ENCODE assay signal across 24 cellular contexts in the genomic region with DNA sequence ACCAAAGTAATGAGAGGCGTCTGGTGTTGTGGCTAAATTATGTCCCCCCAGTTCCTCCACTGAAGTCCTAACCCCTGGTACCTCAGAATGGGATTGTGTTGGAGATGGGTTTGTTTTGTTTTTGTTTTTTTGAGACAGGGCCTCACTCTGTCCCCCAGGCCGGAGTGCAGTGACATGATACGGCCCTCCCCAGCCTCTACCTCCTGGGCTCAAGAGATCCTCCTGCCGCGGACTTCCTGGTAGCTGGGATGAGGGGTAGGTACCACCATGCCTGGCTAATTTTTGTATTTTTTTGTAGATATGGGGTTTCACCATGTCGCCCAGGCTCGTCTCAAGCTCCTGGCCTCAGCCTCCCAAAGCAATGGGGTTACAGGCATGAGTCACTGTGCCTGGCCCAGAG.
A peak's percentile ranks its signal among the peaks of the same experiment; 100 is the strongest.
DNase-seq lines count a peak whose midpoint lies in the region; ATAC-seq and TF ChIP-seq lines count a peak whose summit lies in the region.
"Had no signal": no experiment of that assay in that cellular context is flagged by ENCODE, and none has a peak within 500 bp of the region (broad histone marks: within the 10 kb centered on the region; RNA-seq: fewer than 3 reads in every experiment).

No MANE protein-coding gene starts in this region.

- intact Hi-C loops in natural killer cell (cut with micrococcal nuclease) = no loop called here

- ATAC-seq in activated CD4-positive, CD25-positive, alpha-beta regulatory T cell treated with anti-CD3 and anti-CD28 coated beads, Interleukin-2, amount 50 U/mL, for 24 hours = no peak
- ATAC-seq in natural killer cell = no peak
- ATAC-seq in effector memory CD8-positive, alpha-beta T cell (replicated peaks) = no peak
- ATAC-seq: activated CD8-positive, alpha-beta T cell treated with anti-CD3 and anti-CD28 coated beads, Interleukin-2, amount 10 ng/mL, durations not matched to agents 7 days and 5 days; activated naive CD4-positive, alpha-beta T cell treated with anti-CD3 and anti-CD28 coated beads, Interleukin-2, amount 50 U/mL, for 72 hours; left ventricle myocardium superior; right lobe of liver had no signal

- no peaks in the 10 kb centered on the region for H3K36me3 Mint-ChIP-seq in natural killer cell
- no peaks in the 10 kb centered on the region for H3K36me3 Mint-ChIP-seq in type B pancreatic cell
- H3K36me3 Mint-ChIP-seq in effector memory CD8-positive, alpha-beta T cell (ENCODE audit: insufficient read depth) = no peaks in the 10 kb centered on the region
- H3K36me3 Mint-ChIP-seq: activated naive CD4-positive, alpha-beta T cell treated with anti-CD3 and anti-CD28 coated beads, Interleukin-2, amount 50 U/mL, for 72 hours had no signal

- peak; percentile 17 for DNase-seq in activated CD4-positive, CD25-positive, alpha-beta regulatory T cell treated with anti-CD3 and anti-CD28 coated beads, Interleukin-2, amount 50 U/mL, for 72 hours
- DNase-seq in WERI-Rb-1 (peak; percentile 4), natural killer cell (no peak), type B pancreatic cell (ENCODE audit: extremely low spot score, unreplicated experiment) (peak; percentile 32), AG20443 (ENCODE audit: low spot score) (no peak), DMS 273 treated with DMSO at 0.1 percent for 48 hours (lab: John Stamatoyannopoulos, UW) (no peak)
- no peak for DNase-seq in effector memory CD8-positive, alpha-beta T cell
- DNase-seq: activated CD8-positive, alpha-beta T cell treated with anti-CD3 and anti-CD28 coated beads, Interleukin-2, amount 10 ng/mL, durations not matched to agents 7 days and 5 days; amygdala; CD4-positive, alpha-beta T cell; EL; left ventricle myocardium superior; NCI-H1092 treated with DMSO at 0.1 percent for 48 hours; NCI-H187; NCI-H2171; NCI-H510A treated with DMSO at 0.1 percent for 48 hours; right lobe of liver had no signal

- peaks cover 11% of the 10 kb centered on the region for H3K9me3 ChIP-seq in WERI-Rb-1 (ENCODE audit: severe bottlenecking)
- H3K9me3 ChIP-seq: right lobe of liver, SK-N-SH, tibial nerve had no signal

- TF ChIP-seq CTCF in WERI-Rb-1 (IDR thresholded peaks at IDR 0.05; ENCODE audit: low read depth, low read length) (no peak), natural killer cell (IDR thresholded peaks at IDR 0.05) (no peak), type B pancreatic cell (conservative IDR thresholded peaks at IDR 0.05) (no peak)

- H3K27ac ChIP-seq in WERI-Rb-1 = peak overlapping the region; percentile 69
- H3K27ac ChIP-seq: 22Rv1, right lobe of liver, tibial nerve had no signal

- no peaks in the 10 kb centered on the region for H3K36me3 ChIP-seq in WERI-Rb-1
- H3K36me3 ChIP-seq: right lobe of liver, tibial nerve had no signal

- H3K4me1 Mint-ChIP-seq in natural killer cell = peaks cover 9 to 34% of the 10 kb centered on the region in 2 donors
- H3K4me1 Mint-ChIP-seq in type B pancreatic cell (ENCODE audit: unreplicated experiment) = peaks cover 9% of the 10 kb centered on the region
- H3K4me1 Mint-ChIP-seq in effector memory CD8-positive, alpha-beta T cell (ENCODE audit: low read depth in 2 of 2) = peaks cover 0 to 2% of the 10 kb centered on the region in 2 donors

- H3K27ac Mint-ChIP-seq in natural killer cell (peak overlapping the region in 1 of 2 donors; percentile 77), type B pancreatic cell (no peak overlapping the region)
- no peak overlapping the region for H3K27ac Mint-ChIP-seq in effector memory CD8-positive, alpha-beta T cell
- H3K27ac Mint-ChIP-seq: activated CD8-positive, alpha-beta T cell treated with anti-CD3 and anti-CD28 coated beads, Interleukin-2, amount 10 ng/mL, durations not matched to agents 7 days and 5 days; CD4-positive, alpha-beta T cell; progenitor cell of endocrine pancreas; T-helper 1 cell treated with Interleukin-12 subunit alpha and Interleukin-12 subunit beta and Interleukin-4 antibody, amounts not matched to agents 30 μg/mL and 1 μg/mL, for 36 hours had no signal

- H3K27me3 ChIP-seq in WERI-Rb-1 (ENCODE audit: insufficient read depth, low read depth, severe bottlenecking) = no peaks in the 10 kb centered on the region
- H3K27me3 ChIP-seq: right lobe of liver, tibial nerve had no signal

- no peak overlapping the region for H3K4me3 ChIP-seq in WERI-Rb-1 (ENCODE audit: low read depth, low read length)
- H3K4me3 ChIP-seq: right lobe of liver, tibial nerve had no signal

- no peaks in the 10 kb centered on the region for H3K9me3 Mint-ChIP-seq in natural killer cell
- no peaks in the 10 kb centered on the region for H3K9me3 Mint-ChIP-seq in type B pancreatic cell
- no peaks in the 10 kb centered on the region for H3K9me3 Mint-ChIP-seq in effector memory CD8-positive, alpha-beta T cell
- H3K9me3 Mint-ChIP-seq: activated naive CD4-positive, alpha-beta T cell treated with anti-CD3 and anti-CD28 coated beads, Interleukin-2, amount 50 U/mL, for 72 hours; CD4-positive, alpha-beta T cell; T-helper 1 cell treated with Interleukin-12 subunit alpha and Interleukin-12 subunit beta and Interleukin-4 antibody, amounts not matched to agents 30 μg/mL and 1 μg/mL, for 36 hours had no signal

- H3K4me3 Mint-ChIP-seq in natural killer cell (peak overlapping the region; percentile 42), type B pancreatic cell (no peak overlapping the region)
- H3K4me3 Mint-ChIP-seq in effector memory CD8-positive, alpha-beta T cell = no peak overlapping the region
- H3K4me3 Mint-ChIP-seq: activated CD8-positive, alpha-beta T cell treated with anti-CD3 and anti-CD28 coated beads, Interleukin-2, amount 10 ng/mL, durations not matched to agents 7 days and 5 days; CD4-positive, alpha-beta T cell; T-helper 1 cell treated with Interleukin-12 subunit alpha and Interleukin-12 subunit beta and Interleukin-4 antibody, amounts not matched to agents 30 μg/mL and 1 μg/mL, for 36 hours had no signal

- H3K27me3 Mint-ChIP-seq in natural killer cell (ENCODE audit: low read depth in 2 of 2) (peaks cover 0 to 3% of the 10 kb centered on the region in 2 donors), type B pancreatic cell (no peaks in the 10 kb centered on the region)
- H3K27me3 Mint-ChIP-seq in effector memory CD8-positive, alpha-beta T cell = peaks cover 0 to 17% of the 10 kb centered on the region in 2 donors
- H3K27me3 Mint-ChIP-seq: CD4-positive, alpha-beta T cell; progenitor cell of endocrine pancreas had no signal

Comparison
In these comparisons a context has a peak if more than half of its experiments do, and no peak if none do; other contexts are left out.
1. DNase-seq: peak in activated CD4-positive, CD25-positive, alpha-beta regulatory T cell treated with anti-CD3 and anti-CD28 coated beads, Interleukin-2, amount 50 U/mL, for 72 hours (single experiment), WERI-Rb-1 (single experiment) and type B pancreatic cell (single experiment); none in natural killer cell (single experiment), AG20443 (single experiment), effector memory CD8-positive, alpha-beta T cell (0 of 3) and DMS 273 treated with DMSO at 0.1 percent for 48 hours (single experiment).